Comparison of ENCODE assay signal across 14 cellular contexts in genomic region chr9:124908098-124908497, GRCh38. TPM values are rescaled to one million over a fixed set of nuclear protein-coding genes. Genes with fewer than 3 reads are reported as not detected.
DNase-seq lines count a peak whose midpoint lies in the region; ATAC-seq and TF ChIP-seq lines count a peak whose summit lies in the region.
"Had no signal": no experiment of that assay in that cellular context is flagged by ENCODE, and none has a peak within 500 bp of the region (broad histone marks: within the 10 kb centered on the region; RNA-seq: fewer than 3 reads in every experiment).

No MANE protein-coding gene starts in this region.

- peaks cover 0 to 11% (median 2%) of the 10 kb centered on the region in 4 donors for H3K4me1 Mint-ChIP-seq in CD4-positive, CD25-positive, alpha-beta regulatory T cell
- H3K4me1 Mint-ChIP-seq in T-helper 17 cell = peaks cover 9% of the 10 kb centered on the region
- peaks cover 0 to 7% of the 10 kb centered on the region in 2 donors for H3K4me1 Mint-ChIP-seq in effector memory CD8-positive, alpha-beta T cell (ENCODE audit: low read depth in 2 of 2)

- TF ChIP-seq POLR2A in gastrocnemius medialis (IDR thresholded peaks at IDR 0.05) = no peak

- in situ Hi-C loops in gastrocnemius medialis (cut with MboI; ENCODE audit: low sequenced_read_pairs in 4 of 4) = no loop called here

- intact Hi-C loops in gastrocnemius medialis (cut with DNase I; ENCODE audit: low total_unique reads) = no loop called here

- DNase-seq in CD4-positive, CD25-positive, alpha-beta regulatory T cell = no peak
- DNase-seq in T-helper 17 cell = no peak
- no peak for DNase-seq in effector memory CD8-positive, alpha-beta T cell
- no peak for DNase-seq in gastrocnemius medialis
- no peak for DNase-seq in hippocampal formation (lab: John Stamatoyannopoulos, UW)
- DNase-seq in NCI-H345 (lab: John Stamatoyannopoulos, UW) = no peak
- DNase-seq: ACHN; CD4-positive, alpha-beta T cell; DMS79; EL had no signal

- no peaks in the 10 kb centered on the region for H3K27me3 ChIP-seq in CD4-positive, CD25-positive, alpha-beta regulatory T cell (ENCODE audit: control insufficient read depth, insufficient read depth, low read length)
- H3K27me3 ChIP-seq in gastrocnemius medialis = no peaks in the 10 kb centered on the region
- H3K27me3 ChIP-seq: BLaER1 treated with 17β-estradiol and CSF1 and Interleukin-3, amounts not matched to agents 10 nM and 100 nM had no signal

- no peaks in the 10 kb centered on the region for H3K9me3 Mint-ChIP-seq in CD4-positive, CD25-positive, alpha-beta regulatory T cell
- no peaks in the 10 kb centered on the region for H3K9me3 Mint-ChIP-seq in effector memory CD8-positive, alpha-beta T cell
- H3K9me3 Mint-ChIP-seq: CD4-positive, alpha-beta T cell had no signal

- no peak for TF ChIP-seq CTCF in gastrocnemius medialis (IDR thresholded peaks at IDR 0.05 in 4 of 5, conservative IDR thresholded peaks at IDR 0.05 in 1 of 5)

- H3K9me3 ChIP-seq in CD4-positive, CD25-positive, alpha-beta regulatory T cell (ENCODE audit: control insufficient read depth in 2 of 2, low read length in 2 of 2) = no peaks in the 10 kb centered on the region
- no peaks in the 10 kb centered on the region for H3K9me3 ChIP-seq in T-helper 17 cell (ENCODE audit: control insufficient read depth, low read length, poor library complexity, severe bottlenecking)
- H3K9me3 ChIP-seq in gastrocnemius medialis = no peaks in the 10 kb centered on the region
- H3K9me3 ChIP-seq: BLaER1 treated with 17β-estradiol and CSF1 and Interleukin-3, amounts not matched to agents 10 nM and 100 nM had no signal

- no peak overlapping the region for H3K4me3 ChIP-seq in CD4-positive, CD25-positive, alpha-beta regulatory T cell (ENCODE audit: low read depth, low read length)
- H3K4me3 ChIP-seq in gastrocnemius medialis = no peak overlapping the region
- H3K4me3 ChIP-seq: BLaER1 treated with 17β-estradiol and CSF1 and Interleukin-3, amounts not matched to agents 10 nM and 100 nM had no signal

- H3K36me3 Mint-ChIP-seq in CD4-positive, CD25-positive, alpha-beta regulatory T cell = peaks cover 45% of the 10 kb centered on the region
- peaks cover 15% of the 10 kb centered on the region for H3K36me3 Mint-ChIP-seq in T-helper 17 cell (ENCODE audit: low read depth)
- H3K36me3 Mint-ChIP-seq in effector memory CD8-positive, alpha-beta T cell (ENCODE audit: insufficient read depth) = peaks cover 26% of the 10 kb centered on the region

- no peaks in the 10 kb centered on the region for H3K4me1 ChIP-seq in CD4-positive, CD25-positive, alpha-beta regulatory T cell (ENCODE audit: control insufficient read depth, insufficient read depth, low read length, poor library complexity, severe bottlenecking)
- H3K4me1 ChIP-seq in gastrocnemius medialis = no peaks in the 10 kb centered on the region
- H3K4me1 ChIP-seq: BLaER1 treated with 17β-estradiol and CSF1 and Interleukin-3, amounts not matched to agents 10 nM and 100 nM had no signal

- no peak overlapping the region for H3K27ac ChIP-seq in CD4-positive, CD25-positive, alpha-beta regulatory T cell (ENCODE audit: insufficient read depth, low read length, poor library complexity, severe bottlenecking)
- peak overlapping the region in 3 of 4 donors; percentile 13 to 41 (median 25) for H3K27ac ChIP-seq in gastrocnemius medialis
- H3K27ac ChIP-seq: BLaER1 treated with 17β-estradiol and CSF1 and Interleukin-3, amounts not matched to agents 10 nM and 100 nM had no signal

- no peak for ATAC-seq in CD4-positive, CD25-positive, alpha-beta regulatory T cell (ENCODE audit: low read depth in 2 of 2)
- ATAC-seq in T-helper 17 cell = no peak
- ATAC-seq in effector memory CD8-positive, alpha-beta T cell (replicated peaks) = no peak
- peak; percentile 21 to 60 for ATAC-seq in gastrocnemius medialis
- ATAC-seq in HG02759 (IDR thresholded peaks at IDR 0.05; ENCODE audit: unreplicated experiment) = no peak
- ATAC-seq: HCT116 had no signal

- H3K27me3 Mint-ChIP-seq in CD4-positive, CD25-positive, alpha-beta regulatory T cell = no peaks in the 10 kb centered on the region
- no peaks in the 10 kb centered on the region for H3K27me3 Mint-ChIP-seq in T-helper 17 cell
- H3K27me3 Mint-ChIP-seq in effector memory CD8-positive, alpha-beta T cell = no peaks in the 10 kb centered on the region

- peak overlapping the region; percentile 11 to 89 (median 74) for H3K27ac Mint-ChIP-seq in CD4-positive, CD25-positive, alpha-beta regulatory T cell
- H3K27ac Mint-ChIP-seq in T-helper 17 cell = peak overlapping the region; percentile 24
- peak overlapping the region; percentile 5 to 35 for H3K27ac Mint-ChIP-seq in effector memory CD8-positive, alpha-beta T cell
- H3K27ac Mint-ChIP-seq: CD4-positive, alpha-beta T cell had no signal

- no peak overlapping the region for H3K4me3 Mint-ChIP-seq in CD4-positive, CD25-positive, alpha-beta regulatory T cell
- H3K4me3 Mint-ChIP-seq in T-helper 17 cell = no peak overlapping the region
- no peak overlapping the region for H3K4me3 Mint-ChIP-seq in effector memory CD8-positive, alpha-beta T cell
- H3K4me3 Mint-ChIP-seq: CD4-positive, alpha-beta T cell had no signal

- peaks cover 43% of the 10 kb centered on the region for H3K36me3 ChIP-seq in CD4-positive, CD25-positive, alpha-beta regulatory T cell (ENCODE audit: control insufficient read depth, insufficient read depth, low read length)
- peaks cover 0 to 63% of the 10 kb centered on the region in 2 donors for H3K36me3 ChIP-seq in gastrocnemius medialis

RNA-seq across cellular contexts. Expression of gene GOLGA1, which starts 32.8 kb away (rescaled TPM):
- 29.1 TPM for total RNA-seq in CD4-positive, CD25-positive, alpha-beta regulatory T cell
- 1 to 10 TPM; 4.8 to 7.5 (median 6.3) TPM for polyA plus RNA-seq in CD4-positive, CD25-positive, alpha-beta regulatory T cell
- total RNA-seq in T-helper 17 cell (10 to 100 TPM; 21.1 to 28.6 TPM), gastrocnemius medialis (10 to 100 TPM; 12.2 to 20.5 (median 18.6) TPM)

RNA-seq across cellular contexts. Expression of gene ARPC5L, which starts 46.2 kb away (rescaled TPM):
- 48.6 TPM for total RNA-seq in CD4-positive, CD25-positive, alpha-beta regulatory T cell
- 10 to 100 TPM; 60.6 to 63.7 (median 61.7) TPM for polyA plus RNA-seq in CD4-positive, CD25-positive, alpha-beta regulatory T cell
- total RNA-seq in T-helper 17 cell (10 to 100 TPM; 37.5 to 44.7 TPM), gastrocnemius medialis (10 to 100 TPM; 28.9 to 47.1 (median 29.2) TPM)

RNA-seq across cellular contexts. Expression of gene RPL35, which starts 46.3 kb away (rescaled TPM):
- total RNA-seq in CD4-positive, CD25-positive, alpha-beta regulatory T cell = 1,242 TPM
- 1,000 to 10,000 TPM; 1,519 to 2,085 (median 1,866) TPM for polyA plus RNA-seq in CD4-positive, CD25-positive, alpha-beta regulatory T cell
- total RNA-seq in T-helper 17 cell (1,000 to 10,000 TPM; 1,657 to 1,708 TPM), gastrocnemius medialis (1,000 to 10,000 TPM; 2,099 to 2,608 (median 2,478) TPM)

RNA-seq across cellular contexts. Expression of gene WDR38, which starts 54.8 kb away (rescaled TPM):
- total RNA-seq in CD4-positive, CD25-positive, alpha-beta regulatory T cell = not detected
- not detected for polyA plus RNA-seq in CD4-positive, CD25-positive, alpha-beta regulatory T cell
- not detected for total RNA-seq in T-helper 17 cell
- total RNA-seq in gastrocnemius medialis = not detected
- total RNA-seq: A172; CD4-positive, alpha-beta T cell had no signal

Comparison
In these comparisons a context has a peak if more than half of its experiments do, and no peak if none do; other contexts are left out.
1. ATAC-seq: peak in gastrocnemius medialis (2 of 2); none in CD4-positive, CD25-positive, alpha-beta regulatory T cell (0 of 2), T-helper 17 cell (single experiment), effector memory CD8-positive, alpha-beta T cell (single experiment) and HG02759 (single experiment).
2. H3K27ac Mint-ChIP-seq: peak in every context shown above with its lines; median percentile 74 in CD4-positive, CD25-positive, alpha-beta regulatory T cell; 24 in T-helper 17 cell; 20 in effector memory CD8-positive, alpha-beta T cell.